Comparison of ENCODE assay signal across 10 cellular contexts in genomic region chr15:40493089-40493840, GRCh38. TPM values are rescaled to one million over a fixed set of nuclear protein-coding genes. Genes with fewer than 3 reads are reported as not detected.
DNase-seq lines count a peak whose midpoint lies in the region; ATAC-seq lines count a peak whose summit lies in the region.
"Had no signal": no experiment of that assay in that cellular context is flagged by ENCODE, and none has a peak within 500 bp of the region (broad histone marks: within the 10 kb centered on the region; RNA-seq: fewer than 3 reads in every experiment).

No MANE protein-coding gene starts in this region.

- CTCF ChIA-PET in activated naive CD4-positive, alpha-beta T cell treated with anti-CD3 and anti-CD28 coated beads for 36 hours (lab: Charles Lee), result no interaction called here

- intact Hi-C loops in activated naive CD4-positive, alpha-beta T cell treated with anti-CD3 and anti-CD28 coated beads for 36 hours (cut with micrococcal nuclease), result loop anchor here (1.0 to 2.0 kb wide), 4 partner anchors 22 to 446 kb away; partner anchors contain the start of gene BAHD1

- DNase-seq in HS-5 (ENCODE audit: low read depth) (peak; percentile 34), T-helper 1 cell (peak in 3 of 5 donors; percentile 13 to 80 (median 20)), midbrain (lab: John Stamatoyannopoulos, UW) (no peak), NCI-H2196 treated with DMSO at 0.1 percent for 48 hours (lab: John Stamatoyannopoulos, UW; ENCODE audit: unreplicated experiment) (no peak)
- DNase-seq in activated naive CD4-positive, alpha-beta T cell treated with anti-CD3 and anti-CD28 coated beads for 36 hours, result peak; percentile 83
- peak; percentile 46 to 47 for DNase-seq in stimulated activated CD4-positive, alpha-beta T cell treated with anti-CD3 and anti-CD28 coated beads, Interleukin-2, amount 100 ng/mL, for 48 hours
- DNase-seq: NCI-H2081, right cardiac atrium had no signal

- H3K27ac Mint-ChIP-seq in activated naive CD4-positive, alpha-beta T cell treated with anti-CD3 and anti-CD28 coated beads for 36 hours, result peak overlapping the region; percentile 14

- H3K4me1 Mint-ChIP-seq in activated naive CD4-positive, alpha-beta T cell treated with anti-CD3 and anti-CD28 coated beads for 36 hours (ENCODE audit: low read depth), result peaks cover 28% of the 10 kb centered on the region

- peak overlapping the region; percentile 4 for H3K4me3 Mint-ChIP-seq in activated naive CD4-positive, alpha-beta T cell treated with anti-CD3 and anti-CD28 coated beads for 36 hours

- no peaks in the 10 kb centered on the region for H3K9me3 Mint-ChIP-seq in activated naive CD4-positive, alpha-beta T cell treated with anti-CD3 and anti-CD28 coated beads for 36 hours

- H3K27me3 Mint-ChIP-seq in activated naive CD4-positive, alpha-beta T cell treated with anti-CD3 and anti-CD28 coated beads for 36 hours (ENCODE audit: low read depth), result peaks cover under 1% of the 10 kb centered on the region

- no peaks in the 10 kb centered on the region for H3K36me3 Mint-ChIP-seq in activated naive CD4-positive, alpha-beta T cell treated with anti-CD3 and anti-CD28 coated beads for 36 hours (ENCODE audit: low read depth)

- ATAC-seq in GM19452 (IDR thresholded peaks at IDR 0.05; ENCODE audit: unreplicated experiment) (no peak), GM18511 (IDR thresholded peaks at IDR 0.05; ENCODE audit: unreplicated experiment) (no peak)
- ATAC-seq: right cardiac atrium had no signal

RNA-seq across cellular contexts. Expression of gene CHST14, which starts 22.5 kb away (rescaled TPM):
- 1 to 10 TPM; 4.4 to 4.6 TPM for total RNA-seq in activated naive CD4-positive, alpha-beta T cell treated with anti-CD3 and anti-CD28 coated beads for 36 hours

RNA-seq across cellular contexts. Expression of gene BAHD1, which starts 52.5 kb away (rescaled TPM):
- total RNA-seq in activated naive CD4-positive, alpha-beta T cell treated with anti-CD3 and anti-CD28 coated beads for 36 hours, result 10 to 100 TPM in 1 of 2 experiments, 1 to 10 TPM in 1; 9.9 to 11.7 TPM

Comparison
In these comparisons a context has a peak if more than half of its experiments do, and no peak if none do; other contexts are left out.
1. DNase-seq: peak in HS-5 (single experiment), T-helper 1 cell (3 of 5), activated naive CD4-positive, alpha-beta T cell treated with anti-CD3 and anti-CD28 coated beads for 36 hours (single experiment) and stimulated activated CD4-positive, alpha-beta T cell treated with anti-CD3 and anti-CD28 coated beads, Interleukin-2, amount 100 ng/mL, for 48 hours (2 of 2); none in midbrain (single experiment) and NCI-H2196 treated with DMSO at 0.1 percent for 48 hours (single experiment).